Comparison of ENCODE assay signal across 8 cellular contexts in genomic region chr12:57896437-57897201, GRCh38. TPM values are rescaled to one million over a fixed set of nuclear protein-coding genes. Genes with fewer than 3 reads are reported as not detected.
DNase-seq lines count a peak whose midpoint lies in the region; ATAC-seq and TF ChIP-seq lines count a peak whose summit lies in the region.

No MANE protein-coding gene starts in this region.

- peak overlapping the region; percentile 39 for H3K4me3 ChIP-seq in neural progenitor cell

- H3K9me3 ChIP-seq in neural progenitor cell (ENCODE audit: low read depth): no peaks in the 10 kb centered on the region

- no peaks in the 10 kb centered on the region for H3K36me3 Mint-ChIP-seq in activated naive CD8-positive, alpha-beta T cell treated with anti-CD3 and anti-CD28 coated beads, Interleukin-2, amount 10 ng/mL, durations not matched to agents 7 days and 5 days
- H3K36me3 Mint-ChIP-seq in neural progenitor cell: no peaks in the 10 kb centered on the region

- ATAC-seq in activated naive CD8-positive, alpha-beta T cell treated with anti-CD3 and anti-CD28 coated beads, Interleukin-2, amount 10 ng/mL, durations not matched to agents 7 days and 5 days (ENCODE audit: low read depth): no peak
- ATAC-seq in Right ventricle myocardium inferior (peak; percentile 45), HG02571 (IDR thresholded peaks at IDR 0.05; ENCODE audit: unreplicated experiment) (no peak), GM19452 (IDR thresholded peaks at IDR 0.05; ENCODE audit: unreplicated experiment) (no peak), HG03520 (IDR thresholded peaks at IDR 0.05; ENCODE audit: unreplicated experiment) (no peak)

- peak; percentile 31 for TF ChIP-seq CTCF in neural progenitor cell (IDR thresholded peaks at IDR 0.05)

- DNase-seq in G401 (ENCODE audit: low spot score): peak; percentile 83
- peak; percentile 22 for DNase-seq in NCI-H2107 (lab: John Stamatoyannopoulos, UW)
- no peak for DNase-seq in activated naive CD8-positive, alpha-beta T cell treated with anti-CD3 and anti-CD28 coated beads, Interleukin-2, amount 10 ng/mL, durations not matched to agents 7 days and 5 days
- peak; percentile 87 for DNase-seq in Right ventricle myocardium inferior (ENCODE audit: missing footprints)
- DNase-seq in neural progenitor cell (ENCODE audit: low spot score): peak; percentile 78

- H3K4me1 ChIP-seq in neural progenitor cell: peaks cover 49% of the 10 kb centered on the region

- no peaks in the 10 kb centered on the region for H3K79me2 ChIP-seq in neural progenitor cell (ENCODE audit: low read depth)

- intact Hi-C loops in Right ventricle myocardium inferior (cut with DNase I): loop anchor here (2.0 kb wide), 1 partner anchor 60 kb away; no protein-coding TSS in a partner anchor

- in situ Hi-C loops in G401 (cut with HindIII; ENCODE audit: low sequenced_read_pairs): no loop called here

- H3K4me2 ChIP-seq in neural progenitor cell: peak overlapping the region; percentile 86

- no peaks in the 10 kb centered on the region for H3K9me3 Mint-ChIP-seq in activated naive CD8-positive, alpha-beta T cell treated with anti-CD3 and anti-CD28 coated beads, Interleukin-2, amount 10 ng/mL, durations not matched to agents 7 days and 5 days
- peaks cover 3% of the 10 kb centered on the region for H3K9me3 Mint-ChIP-seq in neural progenitor cell

- peak overlapping the region; percentile 75 for H3K4me3 Mint-ChIP-seq in activated naive CD8-positive, alpha-beta T cell treated with anti-CD3 and anti-CD28 coated beads, Interleukin-2, amount 10 ng/mL, durations not matched to agents 7 days and 5 days
- peak overlapping the region; percentile 85 for H3K4me3 Mint-ChIP-seq in neural progenitor cell

- POLR2A ChIA-PET in activated naive CD8-positive, alpha-beta T cell treated with anti-CD3 and anti-CD28 coated beads, Interleukin-2, amount 10 ng/mL, durations not matched to agents 7 days and 5 days (lab: Charles Lee): interaction anchor here (1.0 to 2.1 kb wide), 4 partner anchors 50 to 145 kb away, joined by 3 to 10 read pairs (median 4); partner anchors contain the start of genes CDK4 and CTDSP2

- peaks cover 32% of the 10 kb centered on the region for H3F3A ChIP-seq in neural progenitor cell (ENCODE audit: low read depth)

- no peak overlapping the region for H3K9ac ChIP-seq in neural progenitor cell

- peaks cover 33% of the 10 kb centered on the region for H3K4me1 Mint-ChIP-seq in activated naive CD8-positive, alpha-beta T cell treated with anti-CD3 and anti-CD28 coated beads, Interleukin-2, amount 10 ng/mL, durations not matched to agents 7 days and 5 days
- peaks cover 53% of the 10 kb centered on the region for H3K4me1 Mint-ChIP-seq in neural progenitor cell

- H4K20me1 ChIP-seq in neural progenitor cell (ENCODE audit: low read depth): no peaks in the 10 kb centered on the region

- no peaks in the 10 kb centered on the region for H3K36me3 ChIP-seq in neural progenitor cell

- peak overlapping the region; percentile 94 for H3K27ac Mint-ChIP-seq in activated naive CD8-positive, alpha-beta T cell treated with anti-CD3 and anti-CD28 coated beads, Interleukin-2, amount 10 ng/mL, durations not matched to agents 7 days and 5 days
- peak overlapping the region; percentile 77 for H3K27ac Mint-ChIP-seq in neural progenitor cell

- H2AFZ ChIP-seq in neural progenitor cell (replicated peaks): peak overlapping the region; percentile 74

- H3K27me3 Mint-ChIP-seq in activated naive CD8-positive, alpha-beta T cell treated with anti-CD3 and anti-CD28 coated beads, Interleukin-2, amount 10 ng/mL, durations not matched to agents 7 days and 5 days: no peaks in the 10 kb centered on the region
- peaks cover 13% of the 10 kb centered on the region for H3K27me3 Mint-ChIP-seq in neural progenitor cell (ENCODE audit: insufficient read depth, low read depth)

- H3K27me3 ChIP-seq in neural progenitor cell: no peaks in the 10 kb centered on the region

- no peak overlapping the region for H3K27ac ChIP-seq in neural progenitor cell

RNA-seq across cellular contexts. Expression of gene ATP23, which starts 44.7 kb away (rescaled TPM):
- 16.9 and 35.0 TPM in 2 replicates for total RNA-seq in G401 (2014; rRNA removed; shearing (Covaris generic))
- total RNA-seq in activated naive CD8-positive, alpha-beta T cell treated with anti-CD3 and anti-CD28 coated beads, Interleukin-2, amount 10 ng/mL, durations not matched to agents 7 days and 5 days: 10 to 100 TPM; 16.8 to 18.9 TPM
- total RNA-seq in Right ventricle myocardium inferior (8.2 TPM), neural progenitor cell (ENCODE audit: low replicate concordance) (6.3 and 11.4 TPM in 2 replicates)

RNA-seq across cellular contexts. Expression of gene CTDSP2, which starts 50.1 kb away (rescaled TPM):
- total RNA-seq in G401 (2014; rRNA removed; shearing (Covaris generic)): 64.1 and 78.6 TPM in 2 replicates
- 100 to 1,000 TPM; 161 TPM for total RNA-seq in activated naive CD8-positive, alpha-beta T cell treated with anti-CD3 and anti-CD28 coated beads, Interleukin-2, amount 10 ng/mL, durations not matched to agents 7 days and 5 days
- total RNA-seq in Right ventricle myocardium inferior (105 TPM), neural progenitor cell (ENCODE audit: low replicate concordance) (43.6 and 73.2 TPM in 2 replicates)
